23 cellular contexts compared by ENCODE assay signal in the genomic region with DNA sequence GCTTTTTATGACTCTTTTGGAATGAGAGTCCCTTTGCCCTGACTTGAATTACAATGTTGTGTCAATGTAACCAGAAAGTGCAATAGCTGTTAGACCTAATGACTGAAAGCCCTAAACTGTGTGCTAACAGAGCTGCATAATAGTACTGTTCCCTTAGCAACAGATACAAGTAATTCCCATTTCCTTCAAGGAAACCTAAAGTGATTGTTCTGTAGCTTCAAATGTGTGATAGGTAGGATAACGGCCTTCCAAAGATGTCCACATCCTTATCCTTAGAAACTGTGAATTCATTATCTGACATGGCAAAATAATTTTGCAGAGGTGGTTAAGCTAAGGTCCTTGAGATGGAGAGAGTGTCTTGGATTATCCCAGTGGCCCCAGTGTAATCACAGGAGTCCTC.
"Had no signal": no experiment of that assay in that cellular context is flagged by ENCODE, and none has a peak within 500 bp of the region (broad histone marks: within the 10 kb centered on the region; RNA-seq: fewer than 3 reads in every experiment).

No MANE protein-coding gene starts in this region.

- H3K9me3 Mint-ChIP-seq: nephron, type B pancreatic cell had no signal

- H3K27me3 Mint-ChIP-seq: progenitor cell of endocrine pancreas; stimulated activated memory B cell treated with anti-CD40 and anti-IgM and Interleukin-4, amounts not matched to agents 10 μg/mL and 1 μg/mL and 100 μg/mL, for 72 hours had no signal

- DNase-seq: islet precursor cell; lower lobe of right lung; mammary epithelial cell; mesenchymal stem cell; naive thymus-derived CD8-positive, alpha-beta T cell; ovary; right lobe of liver; stimulated activated CD4-positive, alpha-beta T cell treated with anti-CD3 and anti-CD28 coated beads, Interleukin-1b, Interleukin-23, amount 100 ng/mL, for 48 hours; stimulated activated CD4-positive, alpha-beta T cell treated with anti-CD3 and anti-CD28 coated beads, Interleukin-2, amount 100 ng/mL, for 48 hours; stimulated activated CD4-positive, alpha-beta T cell treated with anti-CD3 and anti-CD28 coated beads, Interleukin-4, amount 100 ng/mL, for 4 hours; stimulated activated CD8-positive, alpha-beta memory T cell treated with anti-CD3 and anti-CD28 coated beads, Interleukin-4, amount 100 ng/mL, for 48 hours; stimulated activated naive CD4-positive, alpha-beta T cell treated with Interleukin-2 at 50 U/mL for 16 hours; stimulated activated naive CD8-positive, alpha-beta T cell treated with anti-CD3 and anti-CD28 coated beads, Interleukin-15, amount 100 ng/mL, for 72 hours; substantia nigra; uterus had no signal

- H3K9me3 ChIP-seq: lower lobe of right lung, ovary, right atrium auricular region, right lobe of liver, tibial nerve, uterus had no signal

- H3K4me3 ChIP-seq: lower lobe of right lung, ovary, right atrium auricular region, right lobe of liver, smooth muscle cell, tibial nerve, uterus had no signal

- H3K27ac ChIP-seq: lower lobe of right lung, ovary, right atrium auricular region, right lobe of liver, tibial nerve, uterus had no signal

- H3K4me1 ChIP-seq: lower lobe of right lung, tibial nerve, uterus had no signal

- H3K4me1 Mint-ChIP-seq: naive thymus-derived CD8-positive, alpha-beta T cell; nephron; stimulated activated memory B cell treated with anti-CD40 and anti-IgM and Interleukin-4, amounts not matched to agents 10 μg/mL and 1 μg/mL and 100 μg/mL, for 72 hours; stimulated activated naive CD8-positive, alpha-beta T cell treated with anti-CD3 and anti-CD28 coated beads, Interleukin-15, amount 100 ng/mL, for 72 hours had no signal

- ATAC-seq: left lobe of liver; lower lobe of right lung; naive thymus-derived CD8-positive, alpha-beta T cell; right lobe of liver; stimulated activated memory B cell treated with anti-CD40 and anti-IgM and Interleukin-4, amounts not matched to agents 10 μg/mL and 1 μg/mL and 100 μg/mL, for 72 hours; stimulated activated naive CD8-positive, alpha-beta T cell treated with anti-CD3 and anti-CD28 coated beads, Interleukin-15, amount 100 ng/mL, for 72 hours had no signal

- H3K27ac Mint-ChIP-seq: naive thymus-derived CD8-positive, alpha-beta T cell; nephron; progenitor cell of endocrine pancreas; stimulated activated memory B cell treated with anti-CD40 and anti-IgM and Interleukin-4, amounts not matched to agents 10 μg/mL and 1 μg/mL and 100 μg/mL, for 72 hours; stimulated activated naive CD8-positive, alpha-beta T cell treated with anti-CD3 and anti-CD28 coated beads, Interleukin-15, amount 100 ng/mL, for 72 hours; type B pancreatic cell had no signal

- H3K27me3 ChIP-seq: ovary, right atrium auricular region, right lobe of liver, tibial nerve, uterus had no signal

- H3K36me3 ChIP-seq: lower lobe of right lung, ovary, right atrium auricular region, right lobe of liver, uterus had no signal

- H3K4me3 Mint-ChIP-seq: naive thymus-derived CD8-positive, alpha-beta T cell; nephron; stimulated activated memory B cell treated with anti-CD40 and anti-IgM and Interleukin-4, amounts not matched to agents 10 μg/mL and 1 μg/mL and 100 μg/mL, for 72 hours; stimulated activated naive CD8-positive, alpha-beta T cell treated with anti-CD3 and anti-CD28 coated beads, Interleukin-15, amount 100 ng/mL, for 72 hours; type B pancreatic cell had no signal

- H3K36me3 Mint-ChIP-seq: naive thymus-derived CD8-positive, alpha-beta T cell; type B pancreatic cell had no signal
